ENCODE assay signal across 13 cellular contexts in the genomic region with DNA sequence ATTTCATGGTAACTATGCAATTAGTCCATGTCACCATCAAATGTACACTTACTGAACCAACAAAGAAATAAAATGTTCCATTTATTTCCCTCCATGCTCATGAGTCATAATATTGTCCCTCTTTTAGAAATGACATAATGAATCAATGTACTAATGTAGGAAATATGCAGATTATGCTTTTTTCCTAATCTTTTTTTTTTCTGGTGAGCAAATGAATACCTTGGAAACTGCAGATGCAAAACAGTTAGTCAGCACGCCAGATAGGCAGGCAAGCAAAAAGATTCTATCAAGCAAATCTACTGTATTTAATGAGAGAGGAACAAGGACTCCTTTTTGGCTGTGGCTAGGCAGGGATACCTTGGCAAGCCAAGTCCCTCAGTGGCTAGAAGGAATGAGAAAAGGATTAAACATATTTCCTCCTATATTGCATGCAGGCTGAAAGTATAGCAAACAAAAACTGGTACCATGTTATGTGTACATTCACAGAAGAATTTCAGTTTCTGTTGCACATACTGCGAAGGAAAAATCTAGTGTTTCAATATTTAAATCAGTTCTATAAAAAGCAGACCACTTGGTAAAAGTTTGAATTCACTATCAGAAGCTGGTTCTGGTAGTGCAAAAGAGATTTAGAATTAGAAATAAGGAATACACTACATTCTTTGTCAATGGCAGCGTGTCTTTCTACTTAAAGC.
A peak's percentile ranks its signal among the peaks of the same experiment; 100 is the strongest.
DNase-seq lines count a peak whose midpoint lies in the region; ATAC-seq, FAIRE-seq and TF ChIP-seq lines count a peak whose summit lies in the region.
"Had no signal": no experiment of that assay in that cellular context is flagged by ENCODE, and none has a peak within 500 bp of the region (broad histone marks: within the 10 kb centered on the region; RNA-seq: fewer than 3 reads in every experiment).

No MANE protein-coding gene starts in this region.

- no peaks in the 10 kb centered on the region for H3K36me3 ChIP-seq in small intestine (ENCODE audit: control insufficient read depth in 2 of 2, insufficient read depth in 2 of 2, low read length in 2 of 2)

- 61 to 70% (median 70%) methylated on average over 3 of the region's 3 CpGs for WGBS in small intestine, 3 donors

- no peak overlapping the region for H3K27ac ChIP-seq in small intestine (ENCODE audit: low read depth in 1 of 2, low read length in 1 of 2)

- ATAC-seq in GM18909 (IDR thresholded peaks at IDR 0.05; ENCODE audit: poor library complexity, unreplicated experiment) (peak; percentile 79), HG03432 (IDR thresholded peaks at IDR 0.05; ENCODE audit: unreplicated experiment) (peak; percentile 67), HG02973 (IDR thresholded peaks at IDR 0.05; ENCODE audit: unreplicated experiment) (no peak)
- ATAC-seq: activated CD8-positive, alpha-beta memory T cell treated with anti-CD3 and anti-CD28 coated beads, Interleukin-2, amount 10 ng/mL, durations not matched to agents 7 days and 5 days had no signal

- H3K4me1 ChIP-seq in small intestine (ENCODE audit: control insufficient read depth in 2 of 2, insufficient read depth in 1 of 2, low read depth in 1 of 2, low read length in 1 of 2): no peaks in the 10 kb centered on the region

- no peaks in the 10 kb centered on the region for H3K27me3 ChIP-seq in small intestine (ENCODE audit: control insufficient read depth in 2 of 2, insufficient read depth in 2 of 2, low read length in 2 of 2)

- FAIRE-seq in small intestine (lab: Jason Lieb, UNC): no peak

- no peak overlapping the region for H3K4me3 ChIP-seq in retinal pigment epithelial cell (ENCODE audit: low read length)
- H3K4me3 ChIP-seq in small intestine (ENCODE audit: low read depth in 1 of 2, low read length in 2 of 2): no peak overlapping the region

- DNase-seq in astrocyte of the hippocampus (ENCODE audit: low read depth, low spot score) (peak; percentile 85), retinal pigment epithelial cell (ENCODE audit: low read depth) (peak; percentile 72), Ammon's horn (ENCODE audit: low spot score) (no peak), small intestine (no peak)
- DNase-seq in stimulated activated CD4-positive, alpha-beta T cell treated with anti-CD3 and anti-CD28 coated beads, Interleukin-15, amount 100 ng/mL, for 24 hours: no peak
- DNase-seq: activated CD8-positive, alpha-beta memory T cell treated with anti-CD3 and anti-CD28 coated beads, Interleukin-2, amount 10 ng/mL, durations not matched to agents 7 days and 5 days; central memory CD4-positive, alpha-beta T cell; hippocampal formation; NCI-H1436 treated with DMSO at 0.1 percent for 48 hours; stimulated activated naive CD4-positive, alpha-beta T cell treated with Interleukin-2 at 50 U/mL for 16 hours had no signal

- H3K9me3 ChIP-seq in small intestine (ENCODE audit: control insufficient read depth, low read depth): no peaks in the 10 kb centered on the region

- TF ChIP-seq CTCF in retinal pigment epithelial cell (conservative IDR thresholded peaks at IDR 0.05; ENCODE audit: low read depth, low read length): no peak

Comparison
In these comparisons a context has a peak if more than half of its experiments do, and no peak if none do; other contexts are left out.
1. DNase-seq: peak in astrocyte of the hippocampus (single experiment) and retinal pigment epithelial cell (single experiment); none in Ammon's horn (single experiment), small intestine (single experiment) and stimulated activated CD4-positive, alpha-beta T cell treated with anti-CD3 and anti-CD28 coated beads, Interleukin-15, amount 100 ng/mL, for 24 hours (single experiment).